Comparison of ENCODE assay signal across 18 cellular contexts in the genomic region with DNA sequence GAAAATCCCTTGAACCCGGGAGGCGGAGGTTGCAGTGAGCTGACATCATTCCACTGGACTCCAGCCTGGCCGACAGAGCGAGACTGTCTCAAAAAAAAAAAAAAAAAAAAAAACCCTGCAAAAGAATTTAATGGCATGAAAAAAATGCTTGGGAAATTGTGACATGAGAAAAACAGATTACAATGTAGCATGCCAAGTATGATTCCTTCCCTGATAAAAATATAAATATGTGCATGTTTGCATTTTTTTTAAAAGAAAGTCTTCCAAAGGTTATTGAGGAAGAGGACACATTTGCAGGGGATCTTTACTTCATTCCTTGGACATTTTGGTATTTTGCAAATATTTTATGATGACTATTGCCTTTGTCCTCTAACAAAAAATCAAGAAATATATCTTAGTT. TPM values are rescaled to one million over a fixed set of nuclear protein-coding genes. Genes with fewer than 3 reads are reported as not detected.
DNase-seq lines count a peak whose midpoint lies in the region; ATAC-seq and TF ChIP-seq lines count a peak whose summit lies in the region.
"Had no signal": no experiment of that assay in that cellular context is flagged by ENCODE, and none has a peak within 500 bp of the region (broad histone marks: within the 10 kb centered on the region; RNA-seq: fewer than 3 reads in every experiment).

No MANE protein-coding gene starts in this region.

- H3K9me2 ChIP-seq in SK-N-SH = no peaks in the 10 kb centered on the region

- H3F3A ChIP-seq in SK-N-SH (replicated peaks; ENCODE audit: insufficient read depth) = peaks cover 11% of the 10 kb centered on the region

- POLR2A ChIA-PET in SK-N-SH (lab: Yijun Ruan, JAX) = no interaction called here

- H3K27me3 ChIP-seq in SK-N-SH (ENCODE audit: insufficient read depth) (peaks cover 9% of the 10 kb centered on the region; the same call in 1 of the 2 replicates), subcutaneous abdominal adipose tissue (ENCODE audit: control insufficient read depth in 5 of 5, insufficient read depth in 4 of 5, low read length in 5 of 5) (no peaks in the 10 kb centered on the region)

- in situ Hi-C loops in Caki2 (cut with HindIII; ENCODE audit: low pct_unique_long_range_greater_than_20kb, low sequenced_read_pairs) = no loop called here

- 5% methylated on average over 4 of the region's 4 CpGs for WGBS in SK-N-SH (ENCODE audit: low lambda C conversion rate)

- TF ChIP-seq RAD21 in SK-N-SH (IDR thresholded peaks at IDR 0.05; ENCODE audit: low read length) = no peak

- peak overlapping the region; percentile 84; the same call in 1 of the 2 replicates for H2AFZ ChIP-seq in SK-N-SH (ENCODE audit: low read depth)

- CTCF ChIA-PET in SK-N-SH (lab: Yijun Ruan, JAX) = no interaction called here

- H3K79me2 ChIP-seq in SK-N-SH (ENCODE audit: insufficient read depth) = no peaks in the 10 kb centered on the region

- peak overlapping the region; percentile 74 for H3K4me2 ChIP-seq in SK-N-SH

- peak; percentile 27 for DNase-seq in Caki2 (ENCODE audit: low read depth)
- DNase-seq in SK-N-SH = no peak
- DNase-seq in fibroblast of the aortic adventitia (ENCODE audit: low read depth) = peak; percentile 46
- no peak for DNase-seq in epidermal melanocyte (ENCODE audit: insufficient read length, low spot score)
- DNase-seq in effector memory CD8-positive, alpha-beta T cell = no peak
- no peak for DNase-seq in occipital lobe (lab: John Stamatoyannopoulos, UW)
- DNase-seq: C1 segment of cervical spinal cord, DMS 273 treated with DMSO at 0.1 percent for 48 hours, NCI-H1048, NCI-H2081, NCI-H748 treated with DMSO at 0.1 percent for 48 hours, OCI-M1, SHP77 treated with DMSO at 0.1 percent for 48 hours had no signal

- TF ChIP-seq EP300 in SK-N-SH (IDR thresholded peaks at IDR 0.05; ENCODE audit: borderline replicate concordance in 1 of 2, low read depth in 1 of 2, low read length in 1 of 2) = no peak

- H3K9me3 ChIP-seq in SK-N-SH (no peaks in the 10 kb centered on the region), subcutaneous abdominal adipose tissue (ENCODE audit: control insufficient read depth in 5 of 5, low read length in 5 of 5) (no peaks in the 10 kb centered on the region)

- no peak for ATAC-seq in effector memory CD8-positive, alpha-beta T cell (replicated peaks)

- no peaks in the 10 kb centered on the region for H3K4me1 Mint-ChIP-seq in effector memory CD8-positive, alpha-beta T cell (ENCODE audit: low read depth in 2 of 2)

- H3K4me3 ChIP-seq in SK-N-SH (ENCODE audit: low read depth in 2 of 2, low read length in 1 of 2) (peak overlapping the region in 1 of 2 experiments; percentile 39; a peak in 2 of 4 replicates), fibroblast of the aortic adventitia (ENCODE audit: low read depth, low read length) (no peak overlapping the region), subcutaneous abdominal adipose tissue (ENCODE audit: low read depth in 1 of 5, low read length in 5 of 5) (peak overlapping the region in 4 of 5 donors; percentile 22 to 53 (median 39))

- no peak overlapping the region for H3K27ac Mint-ChIP-seq in effector memory CD8-positive, alpha-beta T cell

- H3K4me1 ChIP-seq in SK-N-SH (ENCODE audit: control insufficient read depth in 1 of 2, insufficient read depth in 2 of 2, low read depth in 1 of 2, low read length in 1 of 2) (no peaks in the 10 kb centered on the region), subcutaneous abdominal adipose tissue (ENCODE audit: control insufficient read depth in 5 of 5, insufficient read depth in 5 of 5, low read length in 5 of 5) (peaks cover 0 to 14% (median 9%) of the 10 kb centered on the region in 5 donors)

- H3K4me3 Mint-ChIP-seq in effector memory CD8-positive, alpha-beta T cell = no peak overlapping the region

- TF ChIP-seq CTCF in SK-N-SH (IDR thresholded peaks at IDR 0.05) (no peak), fibroblast of the aortic adventitia (IDR thresholded peaks at IDR 0.05; ENCODE audit: insufficient read depth, low read length) (no peak)

- H3K9ac ChIP-seq in SK-N-SH (no peak overlapping the region), subcutaneous abdominal adipose tissue (ENCODE audit: low read length in 5 of 5) (no peak overlapping the region)

- H3K27ac ChIP-seq in SK-N-SH (ENCODE audit: low read depth in 2 of 2, low read length in 1 of 2) (no peak overlapping the region), subcutaneous abdominal adipose tissue (ENCODE audit: low read depth, low read length) (peak overlapping the region; percentile 37)

- H3K36me3 Mint-ChIP-seq in effector memory CD8-positive, alpha-beta T cell (ENCODE audit: insufficient read depth) = peaks cover 4% of the 10 kb centered on the region

- H3K9me3 Mint-ChIP-seq in effector memory CD8-positive, alpha-beta T cell = no peaks in the 10 kb centered on the region

- no peaks in the 10 kb centered on the region for H4K20me1 ChIP-seq in SK-N-SH (ENCODE audit: insufficient read depth)

- no peaks in the 10 kb centered on the region for H3K36me3 ChIP-seq in SK-N-SH (replicated peaks in 1 of 2; ENCODE audit: control insufficient read depth in 1 of 2, insufficient read depth in 2 of 2, low read length in 1 of 2)
- H3K36me3 ChIP-seq in subcutaneous abdominal adipose tissue (ENCODE audit: control insufficient read depth in 5 of 5, insufficient read depth in 5 of 5, low read length in 5 of 5) = no peaks in the 10 kb centered on the region

- H3K27me3 Mint-ChIP-seq in effector memory CD8-positive, alpha-beta T cell = no peaks in the 10 kb centered on the region

TF ChIP-seq in SK-N-SH, 30 proteins besides CTCF, POLR2A, EP300 and RAD21 (continues in another document):
- TF ChIP-seq, protein P1, sequence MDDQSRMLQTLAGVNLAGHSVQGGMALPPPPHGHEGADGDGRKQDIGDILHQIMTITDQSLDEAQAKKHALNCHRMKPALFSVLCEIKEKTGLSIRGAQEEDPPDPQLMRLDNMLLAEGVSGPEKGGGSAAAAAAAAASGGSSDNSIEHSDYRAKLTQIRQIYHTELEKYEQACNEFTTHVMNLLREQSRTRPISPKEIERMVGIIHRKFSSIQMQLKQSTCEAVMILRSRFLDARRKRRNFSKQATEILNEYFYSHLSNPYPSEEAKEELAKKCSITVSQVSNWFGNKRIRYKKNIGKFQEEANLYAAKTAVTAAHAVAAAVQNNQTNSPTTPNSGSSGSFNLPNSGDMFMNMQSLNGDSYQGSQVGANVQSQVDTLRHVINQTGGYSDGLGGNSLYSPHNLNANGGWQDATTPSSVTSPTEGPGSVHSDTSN (IDR thresholded peaks at IDR 0.05) = no peak
- TF ChIP-seq, protein P2, sequence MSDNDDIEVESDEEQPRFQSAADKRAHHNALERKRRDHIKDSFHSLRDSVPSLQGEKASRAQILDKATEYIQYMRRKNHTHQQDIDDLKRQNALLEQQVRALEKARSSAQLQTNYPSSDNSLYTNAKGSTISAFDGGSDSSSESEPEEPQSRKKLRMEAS (IDR thresholded peaks at IDR 0.05; ENCODE audit: low read depth) = no peak

RNA-seq across cellular contexts. Expression of a gene that starts 14.5 kb away (rescaled TPM):
- not detected in 2 replicates for total RNA-seq in Caki2 (2014; rRNA removed; shearing (Covaris generic); ENCODE audit: low replicate concordance)
- polyA plus RNA-seq in SK-N-SH (2012; rRNA removed) = not detected in 2 replicates
- not detected in 2 replicates for polyA plus RNA-seq in SK-N-SH (2012; cell fraction: cytosol; rRNA removed)
- polyA plus RNA-seq in SK-N-SH (2012; cell fraction: nucleus; rRNA removed) = not detected in 2 replicates
- not detected in 2 replicates for total RNA-seq in fibroblast of the aortic adventitia (ENCODE audit: low replicate concordance)
- not detected for total RNA-seq in occipital lobe
- total RNA-seq: MCF 10A, NCI-H460, RPMI7951 had no signal

RNA-seq across cellular contexts. Expression of a gene that starts 23.5 kb away (rescaled TPM):
- not detected in 2 replicates for total RNA-seq in Caki2 (2014; rRNA removed; shearing (Covaris generic); ENCODE audit: low replicate concordance)
- 0.11 and 0.16 TPM in 2 replicates for polyA plus RNA-seq in SK-N-SH (2012; rRNA removed)
- 0.06 and 0.14 TPM in 2 replicates for polyA plus RNA-seq in SK-N-SH (2012; cell fraction: cytosol; rRNA removed)
- polyA plus RNA-seq in SK-N-SH (2012; cell fraction: nucleus; rRNA removed) = 0.21 TPM in 1 of 2 replicates, not detected in the other
- total RNA-seq in fibroblast of the aortic adventitia (ENCODE audit: low replicate concordance) = not detected in 2 replicates
- not detected for total RNA-seq in occipital lobe
- total RNA-seq: Daoy, MCF 10A, RPMI7951 had no signal

RNA-seq across cellular contexts. Expression of a gene that starts 28.0 kb away (rescaled TPM):
- 2.8 and 12.9 TPM in 2 replicates for total RNA-seq in Caki2 (2014; rRNA removed; shearing (Covaris generic); ENCODE audit: low replicate concordance)
- polyA plus RNA-seq in SK-N-SH (2012; rRNA removed) = 18.2 and 29.2 TPM in 2 replicates
- polyA plus RNA-seq in SK-N-SH (2012; cell fraction: cytosol; rRNA removed) = 9.4 and 13.7 TPM in 2 replicates
- 150 and 238 TPM in 2 replicates for polyA plus RNA-seq in SK-N-SH (2012; cell fraction: nucleus; rRNA removed)
- total RNA-seq in fibroblast of the aortic adventitia (ENCODE audit: low replicate concordance) = 6.8 and 14.9 TPM in 2 replicates
- 3.0 TPM for total RNA-seq in occipital lobe

RNA-seq across cellular contexts. Expression of a gene that starts 41.7 kb away (rescaled TPM):
- total RNA-seq in Caki2 (2014; rRNA removed; shearing (Covaris generic); ENCODE audit: low replicate concordance) = 438 and 558 TPM in 2 replicates
- polyA plus RNA-seq in SK-N-SH (2012; rRNA removed) = 826 and 889 TPM in 2 replicates
- 645 and 766 TPM in 2 replicates for polyA plus RNA-seq in SK-N-SH (2012; cell fraction: cytosol; rRNA removed)
- polyA plus RNA-seq in SK-N-SH (2012; cell fraction: nucleus; rRNA removed) = 256 and 333 TPM in 2 replicates
- 104 and 327 TPM in 2 replicates for total RNA-seq in fibroblast of the aortic adventitia (ENCODE audit: low replicate concordance)
- 119 TPM for total RNA-seq in occipital lobe

RNA-seq across cellular contexts. Expression of a gene that starts 48.3 kb away (rescaled TPM):
- 0.64 TPM in 1 of 2 replicates, not detected in the other for total RNA-seq in Caki2 (2014; rRNA removed; shearing (Covaris generic); ENCODE audit: low replicate concordance)
- polyA plus RNA-seq in SK-N-SH (2012; rRNA removed) = 0.84 and 1.6 TPM in 2 replicates
- polyA plus RNA-seq in SK-N-SH (2012; cell fraction: cytosol; rRNA removed) = 0.66 and 0.85 TPM in 2 replicates
- polyA plus RNA-seq in SK-N-SH (2012; cell fraction: nucleus; rRNA removed) = 0.33 and 1.3 TPM in 2 replicates
- total RNA-seq in fibroblast of the aortic adventitia (ENCODE audit: low replicate concordance) = 0.81 and 1.6 TPM in 2 replicates
- 1.1 TPM for total RNA-seq in occipital lobe
- total RNA-seq: Daoy had no signal

Comparison
In these comparisons a context has a peak if more than half of its experiments do, and no peak if none do; other contexts are left out.
1. DNase-seq: peak in Caki2 (single experiment) and fibroblast of the aortic adventitia (single experiment); none in SK-N-SH (single experiment), epidermal melanocyte (single experiment), effector memory CD8-positive, alpha-beta T cell (0 of 3) and occipital lobe (single experiment).